16 cellular contexts compared by ENCODE assay signal in the genomic region with DNA sequence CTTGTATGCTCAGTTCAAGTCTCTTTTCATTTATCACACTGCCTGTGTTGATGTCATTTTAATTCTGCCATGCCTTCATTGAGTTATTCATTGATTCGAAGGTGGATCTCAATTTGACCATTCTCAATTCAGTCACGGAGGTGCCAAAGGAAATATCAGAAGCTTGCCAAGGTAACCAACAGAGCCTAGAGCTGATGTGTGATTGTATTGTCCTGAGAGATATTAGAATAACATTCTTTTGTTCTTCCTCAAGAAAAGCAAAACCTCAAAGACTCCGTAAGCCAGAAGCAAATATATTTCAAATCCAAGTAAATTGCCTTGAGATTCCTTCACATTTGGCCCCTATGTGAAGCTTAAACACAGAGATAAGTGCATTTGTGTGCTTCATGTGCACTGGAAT.
"Had no signal": no experiment of that assay in that cellular context is flagged by ENCODE, and none has a peak within 500 bp of the region (broad histone marks: within the 10 kb centered on the region; RNA-seq: fewer than 3 reads in every experiment).

No MANE protein-coding gene starts in this region.

- H3K27me3 ChIP-seq: esophagus squamous epithelium, foreskin keratinocyte, heart left ventricle, ovary, right lobe of liver, transverse colon had no signal

- H3K27ac ChIP-seq: esophagus squamous epithelium, foreskin keratinocyte, heart left ventricle, left ventricle myocardium inferior, lower lobe of right lung, ovary, right lobe of liver, thoracic aorta, transverse colon had no signal

- H3K36me3 ChIP-seq: esophagus squamous epithelium, heart left ventricle, left ventricle myocardium inferior, lower lobe of right lung, ovary, right lobe of liver, thoracic aorta, transverse colon had no signal

- H3K4me1 ChIP-seq: foreskin keratinocyte, lower lobe of right lung, right lobe of liver, transverse colon had no signal

- H3K4me3 ChIP-seq: esophagus squamous epithelium, heart left ventricle, left ventricle myocardium inferior, lower lobe of right lung, ovary, right lobe of liver, thoracic aorta, transverse colon had no signal

- ATAC-seq: foreskin keratinocyte; heart left ventricle; lower lobe of right lung; natural killer cell; right lobe of liver; stimulated activated naive B cell treated with anti-CD40 and anti-IgM and Interleukin-4, amounts not matched to agents 10 μg/mL and 1 μg/mL and 100 μg/mL, for 72 hours; stimulated activated naive CD8-positive, alpha-beta T cell treated with anti-CD3 and anti-CD28 coated beads, Interleukin-15, amount 100 ng/mL, for 72 hours had no signal

- DNase-seq: esophagus squamous epithelium; foreskin keratinocyte; heart left ventricle; hippocampal formation; left ventricle myocardium inferior; lower lobe of right lung; natural killer cell; ovary; right lobe of liver; stimulated activated CD4-positive, alpha-beta T cell treated with anti-CD3 and anti-CD28 coated beads, Interleukin-2, amount 100 ng/mL, for 24 hours; stimulated activated CD4-positive, alpha-beta T cell treated with anti-CD3 and anti-CD28 coated beads, Interleukin-4, amount 100 ng/mL, for 4 hours; stimulated activated naive B cell treated with anti-CD40 and anti-IgM and Interleukin-4, amounts not matched to agents 10 μg/mL and 1 μg/mL and 100 μg/mL, for 72 hours; stimulated activated naive CD8-positive, alpha-beta T cell treated with anti-CD3 and anti-CD28 coated beads, Interleukin-15, amount 100 ng/mL, for 72 hours; substantia nigra; transverse colon had no signal

- H3K9me3 ChIP-seq: esophagus squamous epithelium, lower lobe of right lung, ovary, right lobe of liver, thoracic aorta, transverse colon had no signal
